In genomic region chr12:53590661-53591060, GRCh38 we compare ENCODE assay signal across 1 cellular context.
TF ChIP-seq lines count a peak whose summit lies in the region.

No MANE protein-coding gene starts in this region.

TF ChIP-seq in HepG2, 621 proteins besides CTCF, POLR2A, EP300 and RAD21 (continued from another document):
- TF ChIP-seq, protein P1, sequence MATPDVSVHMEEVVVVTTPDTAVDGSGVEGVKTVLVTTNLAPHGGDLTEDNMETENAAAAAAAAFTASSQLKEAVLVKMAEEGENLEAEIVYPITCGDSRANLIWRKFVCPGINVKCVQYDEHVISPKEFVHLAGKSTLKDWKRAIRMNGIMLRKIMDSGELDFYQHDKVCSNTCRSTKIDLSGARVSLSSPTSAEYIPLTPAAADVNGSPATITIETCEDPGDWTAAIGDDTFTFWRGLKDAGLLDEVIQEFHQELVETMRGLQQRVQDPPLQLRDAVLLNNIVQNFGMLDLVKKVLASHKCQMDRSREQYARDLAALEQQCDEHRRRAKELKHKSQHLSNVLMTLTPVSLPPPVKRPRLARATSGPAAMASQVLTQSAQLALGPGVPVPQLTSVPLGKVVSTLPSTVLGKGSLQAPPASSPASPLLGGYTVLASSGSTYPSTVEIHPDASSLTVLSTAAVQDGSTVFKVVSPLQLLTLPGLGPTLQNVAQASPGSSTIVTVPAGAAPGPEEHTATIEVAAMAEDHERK (CRISPR knock-in tag; IDR thresholded peaks at IDR 0.05; ENCODE audit: low read depth): no peak
- TF ChIP-seq NR2F1 (CRISPR knock-in tag; IDR thresholded peaks at IDR 0.05): no peak
- no peak for TF ChIP-seq NPAS2 (CRISPR knock-in tag; IDR thresholded peaks at IDR 0.05; ENCODE audit: borderline replicate concordance)
- no peak for TF ChIP-seq ZNF253 (CRISPR knock-in tag; IDR thresholded peaks at IDR 0.05; ENCODE audit: borderline replicate concordance)
- no peak for TF ChIP-seq SPEN (CRISPR knock-in tag; IDR thresholded peaks at IDR 0.05; ENCODE audit: low read depth)
- no peak for TF ChIP-seq SETDB1 (CRISPR knock-in tag; IDR thresholded peaks at IDR 0.05; ENCODE audit: borderline replicate concordance)
- TF ChIP-seq, protein P2, sequence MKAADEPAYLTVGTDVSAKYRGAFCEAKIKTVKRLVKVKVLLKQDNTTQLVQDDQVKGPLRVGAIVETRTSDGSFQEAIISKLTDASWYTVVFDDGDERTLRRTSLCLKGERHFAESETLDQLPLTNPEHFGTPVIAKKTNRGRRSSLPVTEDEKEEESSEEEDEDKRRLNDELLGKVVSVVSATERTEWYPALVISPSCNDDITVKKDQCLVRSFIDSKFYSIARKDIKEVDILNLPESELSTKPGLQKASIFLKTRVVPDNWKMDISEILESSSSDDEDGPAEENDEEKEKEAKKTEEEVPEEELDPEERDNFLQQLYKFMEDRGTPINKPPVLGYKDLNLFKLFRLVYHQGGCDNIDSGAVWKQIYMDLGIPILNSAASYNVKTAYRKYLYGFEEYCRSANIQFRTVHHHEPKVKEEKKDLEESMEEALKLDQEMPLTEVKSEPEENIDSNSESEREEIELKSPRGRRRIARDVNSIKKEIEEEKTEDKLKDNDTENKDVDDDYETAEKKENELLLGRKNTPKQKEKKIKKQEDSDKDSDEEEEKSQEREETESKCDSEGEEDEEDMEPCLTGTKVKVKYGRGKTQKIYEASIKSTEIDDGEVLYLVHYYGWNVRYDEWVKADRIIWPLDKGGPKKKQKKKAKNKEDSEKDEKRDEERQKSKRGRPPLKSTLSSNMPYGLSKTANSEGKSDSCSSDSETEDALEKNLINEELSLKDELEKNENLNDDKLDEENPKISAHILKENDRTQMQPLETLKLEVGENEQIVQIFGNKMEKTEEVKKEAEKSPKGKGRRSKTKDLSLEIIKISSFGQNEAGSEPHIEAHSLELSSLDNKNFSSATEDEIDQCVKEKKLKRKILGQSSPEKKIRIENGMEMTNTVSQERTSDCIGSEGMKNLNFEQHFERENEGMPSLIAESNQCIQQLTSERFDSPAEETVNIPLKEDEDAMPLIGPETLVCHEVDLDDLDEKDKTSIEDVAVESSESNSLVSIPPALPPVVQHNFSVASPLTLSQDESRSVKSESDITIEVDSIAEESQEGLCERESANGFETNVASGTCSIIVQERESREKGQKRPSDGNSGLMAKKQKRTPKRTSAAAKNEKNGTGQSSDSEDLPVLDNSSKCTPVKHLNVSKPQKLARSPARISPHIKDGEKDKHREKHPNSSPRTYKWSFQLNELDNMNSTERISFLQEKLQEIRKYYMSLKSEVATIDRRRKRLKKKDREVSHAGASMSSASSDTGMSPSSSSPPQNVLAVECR (CRISPR knock-in tag; IDR thresholded peaks at IDR 0.05; ENCODE audit: borderline replicate concordance): no peak
- no peak for TF ChIP-seq KDM5A (IDR thresholded peaks at IDR 0.05; ENCODE audit: borderline replicate concordance, low read length)
- TF ChIP-seq, protein P3, sequence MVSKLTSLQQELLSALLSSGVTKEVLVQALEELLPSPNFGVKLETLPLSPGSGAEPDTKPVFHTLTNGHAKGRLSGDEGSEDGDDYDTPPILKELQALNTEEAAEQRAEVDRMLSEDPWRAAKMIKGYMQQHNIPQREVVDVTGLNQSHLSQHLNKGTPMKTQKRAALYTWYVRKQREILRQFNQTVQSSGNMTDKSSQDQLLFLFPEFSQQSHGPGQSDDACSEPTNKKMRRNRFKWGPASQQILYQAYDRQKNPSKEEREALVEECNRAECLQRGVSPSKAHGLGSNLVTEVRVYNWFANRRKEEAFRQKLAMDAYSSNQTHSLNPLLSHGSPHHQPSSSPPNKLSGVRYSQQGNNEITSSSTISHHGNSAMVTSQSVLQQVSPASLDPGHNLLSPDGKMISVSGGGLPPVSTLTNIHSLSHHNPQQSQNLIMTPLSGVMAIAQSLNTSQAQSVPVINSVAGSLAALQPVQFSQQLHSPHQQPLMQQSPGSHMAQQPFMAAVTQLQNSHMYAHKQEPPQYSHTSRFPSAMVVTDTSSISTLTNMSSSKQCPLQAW (CRISPR knock-in tag; IDR thresholded peaks at IDR 0.05): no peak
- no peak for TF ChIP-seq ZNF784 (CRISPR knock-in tag; IDR thresholded peaks at IDR 0.05; ENCODE audit: borderline replicate concordance)
- no peak for TF ChIP-seq PCBP1 (IDR thresholded peaks at IDR 0.05; ENCODE audit: borderline replicate concordance, low read depth, low read length)
TF ChIP-seq in HepG2: peak in this region for 0.
